ENCODE assay signal across 21 cellular contexts in the genomic region with DNA sequence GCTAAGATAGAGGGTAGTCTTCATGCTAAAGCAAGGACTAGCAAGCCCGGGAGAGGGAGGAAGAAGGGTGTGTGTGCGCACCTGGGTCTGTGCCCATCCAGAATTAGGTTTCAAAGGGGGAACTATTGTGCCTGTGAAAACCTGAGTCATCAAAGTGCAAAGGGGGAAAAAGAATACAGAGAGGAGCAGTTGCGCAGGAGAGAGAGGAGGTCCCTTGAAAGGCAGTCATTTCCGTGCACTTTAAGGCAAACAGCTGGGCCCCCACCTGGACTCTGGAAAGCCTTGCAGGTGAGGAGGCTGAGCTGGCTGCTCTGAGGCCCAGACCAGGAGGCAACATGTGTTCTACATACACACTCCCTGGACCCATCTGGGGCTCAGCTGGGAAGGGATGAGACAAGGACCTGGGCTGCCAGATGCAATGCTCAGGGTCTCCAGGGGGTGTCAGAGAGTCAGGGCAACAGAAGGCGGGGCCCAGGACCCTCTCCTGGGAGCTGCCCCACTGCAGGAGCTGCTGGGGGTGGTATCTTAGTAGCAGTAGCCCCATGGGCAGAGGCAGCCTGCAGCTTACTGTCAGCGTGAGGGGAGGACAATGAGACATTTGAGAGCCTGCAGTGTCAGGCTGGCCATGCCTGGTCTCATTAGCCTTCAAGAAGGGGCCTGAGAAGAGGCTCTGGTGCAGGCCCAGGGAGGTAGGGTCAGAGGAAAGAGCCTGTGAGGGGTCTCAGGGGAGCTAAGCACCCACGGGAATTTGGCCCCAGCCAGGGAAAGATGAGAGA. TPM values are rescaled to one million over a fixed set of nuclear protein-coding genes. Genes with fewer than 3 reads are reported as not detected.
DNase-seq lines count a peak whose midpoint lies in the region; TF ChIP-seq lines count a peak whose summit lies in the region.
"Had no signal": no experiment of that assay in that cellular context is flagged by ENCODE, and none has a peak within 500 bp of the region (broad histone marks: within the 10 kb centered on the region; RNA-seq: fewer than 3 reads in every experiment).

No MANE protein-coding gene starts in this region.

- H3K27me3 Mint-ChIP-seq in glutamatergic neuron (ENCODE audit: unreplicated experiment) = peaks cover 12% of the 10 kb centered on the region
- no peaks in the 10 kb centered on the region for H3K27me3 Mint-ChIP-seq in activated CD4-positive, alpha-beta memory T cell treated with anti-CD3 and anti-CD28 coated beads for 36 hours
- H3K27me3 Mint-ChIP-seq: activated T-helper 17 cell treated with anti-CD3 and anti-CD28 coated beads, Interleukin-2, amount 50 U/mL, for 72 hours; central memory CD8-positive, alpha-beta T cell had no signal

- H3K9me3 Mint-ChIP-seq in glutamatergic neuron (ENCODE audit: unreplicated experiment) = peaks cover 21% of the 10 kb centered on the region
- no peaks in the 10 kb centered on the region for H3K9me3 Mint-ChIP-seq in activated CD4-positive, alpha-beta memory T cell treated with anti-CD3 and anti-CD28 coated beads for 36 hours
- H3K9me3 Mint-ChIP-seq: activated T-helper 17 cell treated with anti-CD3 and anti-CD28 coated beads, Interleukin-2, amount 50 U/mL, for 72 hours; CD8-positive, alpha-beta memory T cell; central memory CD8-positive, alpha-beta T cell had no signal

- no peak overlapping the region for H3K4me3 ChIP-seq in urinary bladder (ENCODE audit: low read depth, low read length)
- H3K4me3 ChIP-seq: upper lobe of left lung had no signal

- peak; percentile 58 for DNase-seq in NCI-H2227 (lab: John Stamatoyannopoulos, UW; ENCODE audit: unreplicated experiment)
- DNase-seq in NCI-H2227 treated with DMSO at 0.1 percent for 48 hours (lab: John Stamatoyannopoulos, UW) = no peak
- no peak for DNase-seq in RWPE1 (ENCODE audit: low spot score)
- DNase-seq in glutamatergic neuron = peak; percentile 65
- DNase-seq in NCI-H510A treated with DMSO at 0.1 percent for 48 hours (lab: John Stamatoyannopoulos, UW) = no peak
- DNase-seq in activated CD4-positive, alpha-beta memory T cell treated with anti-CD3 and anti-CD28 coated beads for 36 hours = no peak
- DNase-seq in NCI-H748 treated with DMSO at 0.1 percent for 48 hours (lab: John Stamatoyannopoulos, UW) = no peak
- DNase-seq: activated CD8-positive, alpha-beta memory T cell treated with anti-CD3 and anti-CD28 coated beads for 24 hours; CD8-positive, alpha-beta memory T cell; effector memory CD4-positive, alpha-beta T cell; NCI-H1436; NCI-H774; stimulated activated CD4-positive, alpha-beta T cell treated with anti-CD3 and anti-CD28 coated beads, Interleukin-12 subunit alpha, Interleukin-12 subunit beta, amount 100 ng/mL, for 4 hours; stimulated activated naive CD4-positive, alpha-beta T cell treated with Interleukin-2 at 50 U/mL for 16 hours; T-helper 1 cell; upper lobe of left lung had no signal

- H3K27ac ChIP-seq in RWPE1 (peak overlapping the region; percentile 54), urinary bladder (ENCODE audit: low read depth) (peak overlapping the region; percentile 78)

- H3K27ac Mint-ChIP-seq in glutamatergic neuron (ENCODE audit: unreplicated experiment) = peak overlapping the region; percentile 85
- H3K27ac Mint-ChIP-seq in activated CD4-positive, alpha-beta memory T cell treated with anti-CD3 and anti-CD28 coated beads for 36 hours = no peak overlapping the region
- H3K27ac Mint-ChIP-seq: activated T-helper 17 cell treated with anti-CD3 and anti-CD28 coated beads, Interleukin-2, amount 50 U/mL, for 72 hours had no signal

- intact Hi-C loops in activated CD4-positive, alpha-beta memory T cell treated with anti-CD3 and anti-CD28 coated beads for 36 hours (cut with micrococcal nuclease) = loop anchor here (10.0 kb wide), 1 partner anchor 150 kb away; no protein-coding TSS in a partner anchor

- TF ChIP-seq CTCF in RWPE1 (conservative IDR thresholded peaks at IDR 0.05; ENCODE audit: low read depth) = no peak
- TF ChIP-seq CTCF in glutamatergic neuron (IDR thresholded peaks at IDR 0.05; ENCODE audit: partially characterized antibody, unreplicated experiment) = no peak

- H3K4me1 Mint-ChIP-seq in glutamatergic neuron (ENCODE audit: low read depth, unreplicated experiment) = peaks cover 35% of the 10 kb centered on the region
- H3K4me1 Mint-ChIP-seq in activated CD4-positive, alpha-beta memory T cell treated with anti-CD3 and anti-CD28 coated beads for 36 hours (ENCODE audit: low read depth) = no peaks in the 10 kb centered on the region
- H3K4me1 Mint-ChIP-seq: activated T-helper 17 cell treated with anti-CD3 and anti-CD28 coated beads, Interleukin-2, amount 50 U/mL, for 72 hours; CD8-positive, alpha-beta memory T cell; central memory CD8-positive, alpha-beta T cell had no signal

- H3K4me1 ChIP-seq in urinary bladder (ENCODE audit: insufficient read depth) = no peaks in the 10 kb centered on the region

- no peaks in the 10 kb centered on the region for H3K36me3 ChIP-seq in urinary bladder (ENCODE audit: insufficient read depth)
- H3K36me3 ChIP-seq: upper lobe of left lung had no signal

- CTCF ChIA-PET in RWPE1 (lab: Yijun Ruan, JAX) = interaction anchor here (0.9 to 6.0 kb wide), 3 partner anchors 30 to 153 kb away, joined by 3 to 43 read pairs (median 4); no protein-coding TSS in a partner anchor
- CTCF ChIA-PET in activated CD4-positive, alpha-beta memory T cell treated with anti-CD3 and anti-CD28 coated beads for 36 hours (lab: Charles Lee) = interaction anchor here (0.8 to 4.8 kb wide), 4 partner anchors 31 to 262 kb away, joined by 4 to 29 read pairs (median 16); no protein-coding TSS in a partner anchor

- peak overlapping the region; percentile 74 for H3K4me3 Mint-ChIP-seq in glutamatergic neuron (ENCODE audit: unreplicated experiment)
- no peak overlapping the region for H3K4me3 Mint-ChIP-seq in activated CD4-positive, alpha-beta memory T cell treated with anti-CD3 and anti-CD28 coated beads for 36 hours
- H3K4me3 Mint-ChIP-seq: activated T-helper 17 cell treated with anti-CD3 and anti-CD28 coated beads, Interleukin-2, amount 50 U/mL, for 72 hours; central memory CD8-positive, alpha-beta T cell had no signal

- POLR2A ChIA-PET in RWPE1 (lab: Yijun Ruan, JAX; ENCODE audit: low non-redundant PET) = no interaction called here
- POLR2A ChIA-PET in activated CD4-positive, alpha-beta memory T cell treated with anti-CD3 and anti-CD28 coated beads for 36 hours (lab: Charles Lee) = no interaction called here

- 71% methylated on average over 7 of the region's 7 CpGs for WGBS in urinary bladder

- no peaks in the 10 kb centered on the region for H3K36me3 Mint-ChIP-seq in glutamatergic neuron (ENCODE audit: unreplicated experiment)
- H3K36me3 Mint-ChIP-seq in activated CD4-positive, alpha-beta memory T cell treated with anti-CD3 and anti-CD28 coated beads for 36 hours = no peaks in the 10 kb centered on the region
- H3K36me3 Mint-ChIP-seq: CD8-positive, alpha-beta memory T cell had no signal

RNA-seq across cellular contexts. Expression of a gene that starts 14.3 kb away (rescaled TPM):
- total RNA-seq in glutamatergic neuron (ENCODE audit: unreplicated experiment) (not detected), urinary bladder (not detected)
- 5.3 TPM for polyA plus RNA-seq in urinary bladder
- total RNA-seq in activated CD4-positive, alpha-beta memory T cell treated with anti-CD3 and anti-CD28 coated beads for 36 hours = not detected
- total RNA-seq: A673; activated T-helper 17 cell treated with anti-CD3 and anti-CD28 coated beads, Interleukin-2, amount 50 U/mL, for 72 hours; CD8-positive, alpha-beta memory T cell; fibroblast of villous mesenchyme had no signal
- polyA plus RNA-seq: CD8-positive, alpha-beta memory T cell had no signal

RNA-seq across cellular contexts. Expression of a gene that starts 53.7 kb away (rescaled TPM):
- total RNA-seq in glutamatergic neuron (ENCODE audit: unreplicated experiment) (not detected), urinary bladder (not detected)
- not detected for polyA plus RNA-seq in urinary bladder
- not detected for total RNA-seq in activated CD4-positive, alpha-beta memory T cell treated with anti-CD3 and anti-CD28 coated beads for 36 hours
- total RNA-seq: A673; activated T-helper 17 cell treated with anti-CD3 and anti-CD28 coated beads, Interleukin-2, amount 50 U/mL, for 72 hours; CD8-positive, alpha-beta memory T cell; fibroblast of villous mesenchyme; upper lobe of left lung had no signal
- polyA plus RNA-seq: CD8-positive, alpha-beta memory T cell had no signal

RNA-seq across cellular contexts. Expression of a gene that starts 57.7 kb away (rescaled TPM):
- total RNA-seq in glutamatergic neuron (ENCODE audit: unreplicated experiment) (135 TPM), urinary bladder (22.1 TPM)
- polyA plus RNA-seq in urinary bladder = 209 TPM
- 100 to 1,000 TPM; 151 to 153 TPM for total RNA-seq in activated CD4-positive, alpha-beta memory T cell treated with anti-CD3 and anti-CD28 coated beads for 36 hours

Comparison
In these comparisons a context has a peak if more than half of its experiments do, and no peak if none do; other contexts are left out.
1. DNase-seq: peak in NCI-H2227 (single experiment) and glutamatergic neuron (single experiment); none in NCI-H2227 treated with DMSO at 0.1 percent for 48 hours (single experiment), RWPE1 (single experiment), NCI-H510A treated with DMSO at 0.1 percent for 48 hours (single experiment), activated CD4-positive, alpha-beta memory T cell treated with anti-CD3 and anti-CD28 coated beads for 36 hours (single experiment) and NCI-H748 treated with DMSO at 0.1 percent for 48 hours (single experiment).